17 cellular contexts compared by ENCODE assay signal in genomic region chr12:25585662-25586061, GRCh38. TPM values are rescaled to one million over a fixed set of nuclear protein-coding genes. Genes with fewer than 3 reads are reported as not detected.
"Had no signal": no experiment of that assay in that cellular context is flagged by ENCODE, and none has a peak within 500 bp of the region (broad histone marks: within the 10 kb centered on the region; RNA-seq: fewer than 3 reads in every experiment).

No MANE protein-coding gene starts in this region.

- H3K4me1 Mint-ChIP-seq: activated T-helper 17 cell treated with anti-CD3 and anti-CD28 coated beads, Interleukin-2, amount 50 U/mL, for 72 hours; stimulated activated memory B cell treated with anti-CD40 and anti-IgM and Interleukin-4, amounts not matched to agents 10 μg/mL and 1 μg/mL and 100 μg/mL, for 72 hours had no signal

- H3K36me3 ChIP-seq: colonic mucosa, gastrocnemius medialis, heart right ventricle, right atrium auricular region had no signal

- DNase-seq: activated CD4-positive, alpha-beta T cell treated with anti-CD3 and anti-CD28 coated beads for 1 hour; activated CD4-positive, alpha-beta T cell treated with anti-CD3 and anti-CD28 coated beads, Interleukin-2, amount 50 U/mL, for 4 hours; activated naive CD4-positive, alpha-beta T cell treated with Interleukin-2 at 50 U/mL for 16 hours; aorta; central memory CD4-positive, alpha-beta T cell; colonic mucosa; effector CD4-positive, alpha-beta T cell; heart right ventricle; stimulated activated CD4-positive, alpha-beta T cell treated with anti-CD3 and anti-CD28 coated beads, Interleukin-2, amount 100 ng/mL, for 48 hours; T-cell had no signal

- H3K4me3 Mint-ChIP-seq: activated T-helper 17 cell treated with anti-CD3 and anti-CD28 coated beads, Interleukin-2, amount 50 U/mL, for 72 hours; stimulated activated memory B cell treated with anti-CD40 and anti-IgM and Interleukin-4, amounts not matched to agents 10 μg/mL and 1 μg/mL and 100 μg/mL, for 72 hours; T-cell had no signal

- H3K27ac ChIP-seq: colonic mucosa, gastrocnemius medialis, heart right ventricle had no signal

- H3K27me3 Mint-ChIP-seq: stimulated activated memory B cell treated with anti-CD40 and anti-IgM and Interleukin-4, amounts not matched to agents 10 μg/mL and 1 μg/mL and 100 μg/mL, for 72 hours; T-cell had no signal

- H3K9me3 ChIP-seq: colonic mucosa, gastrocnemius medialis had no signal

- H3K4me1 ChIP-seq: colonic mucosa, gastrocnemius medialis had no signal

- ATAC-seq: activated T-helper 17 cell treated with anti-CD3 and anti-CD28 coated beads, Interleukin-2, amount 50 U/mL, for 72 hours; stimulated activated memory B cell treated with anti-CD40 and anti-IgM and Interleukin-4, amounts not matched to agents 10 μg/mL and 1 μg/mL and 100 μg/mL, for 72 hours; T-cell had no signal

- H3K27ac Mint-ChIP-seq: activated T-helper 17 cell treated with anti-CD3 and anti-CD28 coated beads, Interleukin-2, amount 50 U/mL, for 72 hours; stimulated activated memory B cell treated with anti-CD40 and anti-IgM and Interleukin-4, amounts not matched to agents 10 μg/mL and 1 μg/mL and 100 μg/mL, for 72 hours; T-cell had no signal

- H3K27me3 ChIP-seq: colonic mucosa, gastrocnemius medialis, heart right ventricle, right atrium auricular region had no signal

- H3K4me3 ChIP-seq: colonic mucosa, gastrocnemius medialis, heart right ventricle, lung, right atrium auricular region had no signal

- H3K36me3 Mint-ChIP-seq: stimulated activated memory B cell treated with anti-CD40 and anti-IgM and Interleukin-4, amounts not matched to agents 10 μg/mL and 1 μg/mL and 100 μg/mL, for 72 hours; T-cell had no signal

RNA-seq across cellular contexts. Expression of gene LMNTD1, which starts 32.6 kb away (rescaled TPM):
- total RNA-seq: activated T-helper 17 cell treated with anti-CD3 and anti-CD28 coated beads, Interleukin-2, amount 50 U/mL, for 72 hours; aorta; colonic mucosa; fibroblast of lung; gastrocnemius medialis; heart right ventricle; posterior vena cava; T-cell had no signal
- polyA plus RNA-seq: aorta, fibroblast of lung, heart right ventricle had no signal
